ENCODE assay signal across 41 cellular contexts in the genomic region with DNA sequence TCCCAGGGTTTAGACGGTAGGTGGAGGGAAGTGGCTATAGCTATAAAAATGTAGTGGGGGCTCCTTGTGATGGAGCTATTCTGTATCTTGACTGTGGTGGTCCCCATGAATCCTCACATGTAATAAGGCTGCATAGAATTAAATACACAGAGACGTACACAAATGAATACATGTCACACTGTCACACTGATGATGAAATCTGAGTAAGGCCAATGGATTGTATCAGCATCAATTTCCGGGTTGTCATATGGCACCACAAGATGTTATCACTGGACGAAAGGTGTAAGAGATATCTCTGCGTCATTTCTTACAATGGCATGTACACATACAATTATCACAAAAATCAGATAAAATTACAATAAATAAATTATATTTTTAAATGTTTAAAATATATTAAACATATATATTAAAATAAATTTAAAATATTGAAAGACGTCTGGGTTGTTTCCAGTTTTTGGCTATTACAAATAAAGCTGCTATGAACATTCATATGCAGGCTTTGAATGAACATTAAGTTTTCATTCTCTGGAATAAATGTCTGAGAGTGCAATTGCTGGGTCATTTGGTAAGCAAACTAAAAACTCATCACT. TPM values are rescaled to one million over a fixed set of nuclear protein-coding genes. Genes with fewer than 3 reads are reported as not detected.
"Had no signal": no experiment of that assay in that cellular context is flagged by ENCODE, and none has a peak within 500 bp of the region (broad histone marks: within the 10 kb centered on the region; RNA-seq: fewer than 3 reads in every experiment).

No MANE protein-coding gene starts in this region.

- H3K27me3 ChIP-seq: adrenal gland, ascending aorta, body of pancreas, brain microvascular endothelial cell, breast epithelium, cardiac muscle cell had no signal

- H3K27ac Mint-ChIP-seq: activated naive CD4-positive, alpha-beta T cell treated with anti-CD3 and anti-CD28 coated beads for 36 hours; activated naive CD4-positive, alpha-beta T cell treated with anti-CD3 and anti-CD28 coated beads, Interleukin-2, amount 10 ng/mL, durations not matched to agents 7 days and 5 days; activated naive CD4-positive, alpha-beta T cell treated with anti-CD3 and anti-CD28 coated beads, Interleukin-2, amount 50 U/mL, for 24 hours; activated naive CD4-positive, alpha-beta T cell treated with anti-CD3 and anti-CD28 coated beads, Interleukin-2, amount 50 U/mL, for 72 hours; activated naive CD8-positive, alpha-beta T cell; activated naive CD8-positive, alpha-beta T cell treated with anti-CD3 and anti-CD28 coated beads for 36 hours; activated naive CD8-positive, alpha-beta T cell treated with anti-CD3 and anti-CD28 coated beads, Interleukin-2, amount 10 ng/mL, durations not matched to agents 7 days and 5 days; activated naive CD8-positive, alpha-beta T cell treated with anti-CD3 and anti-CD28 coated beads, Interleukin-2, amount 50 U/mL, for 24 hours; activated T-cell treated with anti-CD3 and anti-CD28 coated beads, Interleukin-2, amount 50 U/mL, for 24 hours; activated T-cell treated with anti-CD3 and anti-CD28 coated beads, Interleukin-2, amount 50 U/mL, for 72 hours; activated T-helper 1 cell treated with anti-CD3 and anti-CD28 coated beads, Interleukin-12 subunit alpha, Interleukin-12 subunit beta, Interleukin-2, Interleukin-4 antibody, amounts not matched to agents 30 ng/mL and 10 ng/mL and 1 ng/mL, durations not matched to agents 14 hours and 24 hours and 36 hours; activated T-helper 17 cell treated with anti-CD3 and anti-CD28 coated beads, Interleukin-2, amount 50 U/mL, for 72 hours; activated T-helper 2 cell treated with anti-CD3 and anti-CD28 coated beads, Interferon-gamma antibody, Interleukin-2, Interleukin-4, amounts not matched to agents 10 μg/mL and 5 μg/mL and 100 μg/mL, durations not matched to agents 14 hours and 24 hours and 36 hours; brain had no signal

- H3K27ac ChIP-seq: adrenal gland, ascending aorta, body of pancreas, brain microvascular endothelial cell, breast epithelium, cardiac muscle cell had no signal

- H3K4me3 ChIP-seq: adrenal gland, ascending aorta, body of pancreas, breast epithelium, cardiac muscle cell had no signal

- H3K4me1 Mint-ChIP-seq: activated naive CD4-positive, alpha-beta T cell treated with anti-CD3 and anti-CD28 coated beads, Interleukin-2, amount 10 ng/mL, durations not matched to agents 7 days and 5 days; activated naive CD4-positive, alpha-beta T cell treated with anti-CD3 and anti-CD28 coated beads, Interleukin-2, amount 50 U/mL, for 24 hours; activated naive CD8-positive, alpha-beta T cell treated with anti-CD3 and anti-CD28 coated beads for 36 hours; activated naive CD8-positive, alpha-beta T cell treated with anti-CD3 and anti-CD28 coated beads, Interleukin-2, amount 50 U/mL, for 24 hours; activated T-helper 17 cell treated with anti-CD3 and anti-CD28 coated beads, Interleukin-2, amount 50 U/mL, for 72 hours; brain; central memory CD8-positive, alpha-beta T cell had no signal

- DNase-seq: activated effector memory CD4-positive, alpha-beta T cell treated with anti-CD3 and anti-CD28 coated beads, Interleukin-2, amount 50 U/mL, for 16 hours; activated effector memory CD4-positive, alpha-beta T cell treated with Interleukin-2 at 50 U/mL for 16 hours; activated gamma-delta T cell; activated gamma-delta T cell treated with Interleukin-2 at 50 U/mL for 16 hours; activated naive CD4-positive, alpha-beta T cell; activated naive CD4-positive, alpha-beta T cell treated with anti-CD3 and anti-CD28 coated beads for 36 hours; activated naive CD4-positive, alpha-beta T cell treated with anti-CD3 and anti-CD28 coated beads, Interleukin-2, amount 10 ng/mL, durations not matched to agents 7 days and 5 days; activated naive CD4-positive, alpha-beta T cell treated with anti-CD3 and anti-CD28 coated beads, Interleukin-2, amount 50 U/mL, for 16 hours; activated naive CD4-positive, alpha-beta T cell treated with Interleukin-2 at 50 U/mL for 16 hours; activated naive CD8-positive, alpha-beta T cell treated with anti-CD3 and anti-CD28 coated beads for 36 hours; activated naive CD8-positive, alpha-beta T cell treated with anti-CD3 and anti-CD28 coated beads, Interleukin-2, amount 10 ng/mL, durations not matched to agents 7 days and 5 days; activated naive CD8-positive, alpha-beta T cell treated with anti-CD3 and anti-CD28 coated beads, Interleukin-2, amount 50 U/mL, for 24 hours; activated T-cell treated with anti-CD3 and anti-CD28 coated beads, Interleukin-2, amount 50 U/mL, for 1 hour; activated T-cell treated with anti-CD3 and anti-CD28 coated beads, Interleukin-2, amount 50 U/mL, for 24 hours; activated T-cell treated with anti-CD3 and anti-CD28 coated beads, Interleukin-2, amount 50 U/mL, for 4 hours; activated T-cell treated with anti-CD3 and anti-CD28 coated beads, Interleukin-2, amount 50 U/mL, for 48 hours; activated T-cell treated with anti-CD3 and anti-CD28 coated beads, Interleukin-2, amount 50 U/mL, for 72 hours; adrenal gland; amniotic stem cell; amygdala; anterior cingulate cortex; aorta; body of pancreas; brain microvascular endothelial cell; caudate nucleus; central memory CD4-positive, alpha-beta T cell; cerebellar nuclear complex had no signal

- H3K36me3 ChIP-seq: adrenal gland, ascending aorta, brain microvascular endothelial cell, breast epithelium, cardiac muscle cell had no signal

- H3K9me3 ChIP-seq: adrenal gland had no signal

- H3K36me3 Mint-ChIP-seq: activated naive CD4-positive, alpha-beta T cell treated with anti-CD3 and anti-CD28 coated beads, Interleukin-2, amount 10 ng/mL, durations not matched to agents 7 days and 5 days had no signal

- H3K4me3 Mint-ChIP-seq: activated naive CD4-positive, alpha-beta T cell treated with anti-CD3 and anti-CD28 coated beads for 36 hours; activated naive CD4-positive, alpha-beta T cell treated with anti-CD3 and anti-CD28 coated beads, Interleukin-2, amount 10 ng/mL, durations not matched to agents 7 days and 5 days; activated naive CD4-positive, alpha-beta T cell treated with anti-CD3 and anti-CD28 coated beads, Interleukin-2, amount 50 U/mL, for 24 hours; activated naive CD8-positive, alpha-beta T cell; activated naive CD8-positive, alpha-beta T cell treated with anti-CD3 and anti-CD28 coated beads for 36 hours; activated naive CD8-positive, alpha-beta T cell treated with anti-CD3 and anti-CD28 coated beads, Interleukin-2, amount 10 ng/mL, durations not matched to agents 7 days and 5 days; activated naive CD8-positive, alpha-beta T cell treated with anti-CD3 and anti-CD28 coated beads, Interleukin-2, amount 50 U/mL, for 24 hours; activated T-cell treated with anti-CD3 and anti-CD28 coated beads, Interleukin-2, amount 50 U/mL, for 24 hours; activated T-cell treated with anti-CD3 and anti-CD28 coated beads, Interleukin-2, amount 50 U/mL, for 4 hours; activated T-cell treated with anti-CD3 and anti-CD28 coated beads, Interleukin-2, amount 50 U/mL, for 72 hours; activated T-helper 1 cell treated with anti-CD3 and anti-CD28 coated beads, Interleukin-12 subunit alpha, Interleukin-12 subunit beta, Interleukin-2, Interleukin-4 antibody, amounts not matched to agents 30 ng/mL and 10 ng/mL and 1 ng/mL, durations not matched to agents 14 hours and 24 hours and 36 hours; activated T-helper 17 cell treated with anti-CD3 and anti-CD28 coated beads, Interleukin-2, amount 50 U/mL, for 72 hours; brain; central memory CD8-positive, alpha-beta T cell had no signal

- ATAC-seq: activated naive CD4-positive, alpha-beta T cell treated with anti-CD3 and anti-CD28 coated beads, Interleukin-2, amount 50 U/mL, for 72 hours; activated naive CD8-positive, alpha-beta T cell treated with anti-CD3 and anti-CD28 coated beads, Interleukin-2, amount 50 U/mL, for 24 hours; activated T-cell treated with anti-CD3 and anti-CD28 coated beads, Interleukin-2, amount 50 U/mL, for 4 hours; activated T-cell treated with anti-CD3 and anti-CD28 coated beads, Interleukin-2, amount 50 U/mL, for 72 hours; activated T-helper 17 cell treated with anti-CD3 and anti-CD28 coated beads, Interleukin-2, amount 50 U/mL, for 72 hours; body of pancreas had no signal

- FAIRE-seq: astrocyte, bronchial epithelial cell had no signal

- H3K4me1 ChIP-seq: adrenal gland, ascending aorta, body of pancreas, breast epithelium had no signal

- H3K27me3 Mint-ChIP-seq: activated naive CD4-positive, alpha-beta T cell treated with anti-CD3 and anti-CD28 coated beads, Interleukin-2, amount 50 U/mL, for 24 hours; activated naive CD8-positive, alpha-beta T cell; activated naive CD8-positive, alpha-beta T cell treated with anti-CD3 and anti-CD28 coated beads for 36 hours; activated naive CD8-positive, alpha-beta T cell treated with anti-CD3 and anti-CD28 coated beads, Interleukin-2, amount 50 U/mL, for 24 hours; activated T-cell treated with anti-CD3 and anti-CD28 coated beads, Interleukin-2, amount 50 U/mL, for 24 hours; activated T-helper 17 cell treated with anti-CD3 and anti-CD28 coated beads, Interleukin-2, amount 50 U/mL, for 72 hours; central memory CD8-positive, alpha-beta T cell had no signal

RNA-seq across cellular contexts. Expression of gene LEP, which starts 38.1 kb away (rescaled TPM):
- total RNA-seq: activated naive CD4-positive, alpha-beta T cell treated with anti-CD3 and anti-CD28 coated beads for 36 hours; activated naive CD4-positive, alpha-beta T cell treated with anti-CD3 and anti-CD28 coated beads, Interleukin-2, amount 50 U/mL, for 72 hours; activated naive CD8-positive, alpha-beta T cell treated with anti-CD3 and anti-CD28 coated beads for 36 hours; activated naive CD8-positive, alpha-beta T cell treated with anti-CD3 and anti-CD28 coated beads, Interleukin-2, amount 10 ng/mL, durations not matched to agents 7 days and 5 days; activated T-cell treated with anti-CD3 and anti-CD28 coated beads, Interleukin-2, amount 50 U/mL, for 4 hours; activated T-cell treated with anti-CD3 and anti-CD28 coated beads, Interleukin-2, amount 50 U/mL, for 72 hours; activated T-helper 1 cell treated with anti-CD3 and anti-CD28 coated beads, Interleukin-12 subunit alpha, Interleukin-12 subunit beta, Interleukin-2, Interleukin-4 antibody, amounts not matched to agents 30 ng/mL and 10 ng/mL and 1 ng/mL, durations not matched to agents 14 hours and 24 hours and 36 hours; activated T-helper 17 cell treated with anti-CD3 and anti-CD28 coated beads, Interleukin-2, amount 50 U/mL, for 72 hours; activated T-helper 2 cell treated with anti-CD3 and anti-CD28 coated beads, Interferon-gamma antibody, Interleukin-2, Interleukin-4, amounts not matched to agents 10 μg/mL and 5 μg/mL and 100 μg/mL, durations not matched to agents 14 hours and 24 hours and 36 hours; ascending aorta; astrocyte; cardiac muscle cell; chondrocyte had no signal
- polyA plus RNA-seq: cardiac muscle cell had no signal
